Comparison of ENCODE assay signal across 11 cellular contexts in the genomic region with DNA sequence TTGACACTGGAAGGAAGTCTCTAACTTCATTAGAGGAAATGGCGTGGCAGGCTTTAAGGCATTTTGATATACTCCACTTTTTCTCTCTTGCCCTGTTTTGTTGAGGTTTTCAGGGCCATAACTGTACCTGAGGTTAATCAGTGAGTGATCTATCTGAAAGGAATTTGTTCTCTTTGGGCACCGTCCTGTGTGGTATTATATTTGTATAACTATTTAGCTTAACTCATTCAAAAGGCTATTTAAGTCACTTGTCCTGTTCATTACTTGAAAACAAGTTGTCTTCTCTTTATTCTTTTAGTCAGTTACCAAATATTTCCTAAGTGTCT.
DNase-seq lines count a peak whose midpoint lies in the region; ATAC-seq and TF ChIP-seq lines count a peak whose summit lies in the region.
"Had no signal": no experiment of that assay in that cellular context is flagged by ENCODE, and none has a peak within 500 bp of the region (broad histone marks: within the 10 kb centered on the region; RNA-seq: fewer than 3 reads in every experiment).

No MANE protein-coding gene starts in this region.

- no peaks in the 10 kb centered on the region for H3K36me3 ChIP-seq in Caco-2 (ENCODE audit: control insufficient read depth, insufficient read depth, low read length)
- H3K36me3 ChIP-seq in gastroesophageal sphincter: no peaks in the 10 kb centered on the region
- H3K36me3 ChIP-seq in H7 (replicated peaks; ENCODE audit: control insufficient read depth, insufficient read depth, low read length): no peaks in the 10 kb centered on the region

- TF ChIP-seq EP300 in gastroesophageal sphincter (IDR thresholded peaks at IDR 0.05): no peak

- ATAC-seq in gastroesophageal sphincter: no peak
- no peak for ATAC-seq in left colon

- DNase-seq in Caco-2 (no peak), SW480 (ENCODE audit: low spot score) (peak; percentile 28), renal cortical epithelial cell (ENCODE audit: low read depth) (peak; percentile 86), left colon (no peak), AG08396 (ENCODE audit: low spot score) (no peak), H7 (no peak), NCI-H1105 treated with DMSO at 0.1 percent for 48 hours (lab: John Stamatoyannopoulos, UW) (no peak)
- DNase-seq: CD4-positive, alpha-beta memory T cell; NCI-H1048; NCI-H82 had no signal

- no peaks in the 10 kb centered on the region for H3K27me3 ChIP-seq in Caco-2 (replicated peaks; ENCODE audit: control insufficient read depth, insufficient read depth, low read length)
- H3K27me3 ChIP-seq in gastroesophageal sphincter: no peaks in the 10 kb centered on the region
- no peaks in the 10 kb centered on the region for H3K27me3 ChIP-seq in H7 (ENCODE audit: control insufficient read depth, insufficient read depth, low read length)

- H3K4me1 Mint-ChIP-seq in Caco-2 (ENCODE audit: low read depth, unreplicated experiment): peaks cover 9% of the 10 kb centered on the region

- H3K4me3 Mint-ChIP-seq in Caco-2 (ENCODE audit: unreplicated experiment): peak overlapping the region; percentile 62
- H3K4me3 Mint-ChIP-seq: CD4-positive, alpha-beta memory T cell had no signal

- CTCF ChIA-PET in Caco-2 (lab: Charles Lee): no interaction called here

- POLR2A ChIA-PET in Caco-2 (lab: Charles Lee): no interaction called here

- TF ChIP-seq POLR2A in gastroesophageal sphincter (IDR thresholded peaks at IDR 0.05): no peak

- no peaks in the 10 kb centered on the region for H3K9me3 ChIP-seq in Caco-2
- no peaks in the 10 kb centered on the region for H3K9me3 ChIP-seq in gastroesophageal sphincter

- BruUV-seq in Caco-2 (replicated peaks; lab: Mats Ljungman, UMichigan): no TSS peak

- H3K36me3 Mint-ChIP-seq in Caco-2 (ENCODE audit: insufficient read depth, unreplicated experiment): peaks cover 20% of the 10 kb centered on the region
- H3K36me3 Mint-ChIP-seq: CD4-positive, alpha-beta memory T cell had no signal

- peak overlapping the region in 3 of 4 donors; percentile 66 to 79 (median 70) for H3K27ac ChIP-seq in gastroesophageal sphincter

- WGBS in gastroesophageal sphincter (ENCODE audit: low coverage in 1 of 2), 2 donors: 31 to 44% methylated on average over 2 of the region's 2 CpGs

- H3K27me3 Mint-ChIP-seq in Caco-2 (ENCODE audit: insufficient read depth, unreplicated experiment): no peaks in the 10 kb centered on the region

- peak overlapping the region; percentile 87 for H3K27ac Mint-ChIP-seq in Caco-2 (ENCODE audit: unreplicated experiment)
- H3K27ac Mint-ChIP-seq: CD4-positive, alpha-beta memory T cell had no signal

- intact Hi-C loops in Caco-2 (cut with micrococcal nuclease; ENCODE audit: unreplicated experiment) (no loop called here), left colon (cut with DNase I, micrococcal nuclease) (no loop called here)

- H3K4me1 ChIP-seq in Caco-2: peaks cover 21% of the 10 kb centered on the region
- H3K4me1 ChIP-seq in gastroesophageal sphincter: peaks cover 0 to 45% (median 4%) of the 10 kb centered on the region in 3 donors

- no peaks in the 10 kb centered on the region for H3K9me3 Mint-ChIP-seq in Caco-2 (ENCODE audit: unreplicated experiment)
- H3K9me3 Mint-ChIP-seq: CD4-positive, alpha-beta memory T cell had no signal

- no peak overlapping the region for H3K4me3 ChIP-seq in Caco-2 (ENCODE audit: low read depth, low read length)
- H3K4me3 ChIP-seq in gastroesophageal sphincter: no peak overlapping the region
- H3K4me3 ChIP-seq in H7 (ENCODE audit: insufficient read depth, low read depth, low read length): no peak overlapping the region

- TF ChIP-seq CTCF in Caco-2 (IDR thresholded peaks at IDR 0.05; ENCODE audit: insufficient read depth in 1 of 2, low read depth in 1 of 2, low read length in 1 of 2, severe bottlenecking in 1 of 2, unreplicated experiment in 1 of 2) (no peak), gastroesophageal sphincter (IDR thresholded peaks at IDR 0.05) (no peak)

Comparison
In these comparisons a context has a peak if more than half of its experiments do, and no peak if none do; other contexts are left out.
1. DNase-seq: peak in SW480 (single experiment) and renal cortical epithelial cell (single experiment); none in Caco-2 (0 of 2), left colon (0 of 2), AG08396 (single experiment), H7 (single experiment) and NCI-H1105 treated with DMSO at 0.1 percent for 48 hours (single experiment).